Comparison of ENCODE assay signal across 10 cellular contexts in genomic region chr12:67981236-67982164, GRCh38. TPM values are rescaled to one million over a fixed set of nuclear protein-coding genes. Genes with fewer than 3 reads are reported as not detected.
DNase-seq lines count a peak whose midpoint lies in the region; ATAC-seq and TF ChIP-seq lines count a peak whose summit lies in the region.
"Had no signal": no experiment of that assay in that cellular context is flagged by ENCODE, and none has a peak within 500 bp of the region (broad histone marks: within the 10 kb centered on the region; RNA-seq: fewer than 3 reads in every experiment).

No MANE protein-coding gene starts in this region.

- no peak overlapping the region for H3K4me3 ChIP-seq in HFF-Myc (replicated peaks; ENCODE audit: low read depth, low read length)
- H3K4me3 ChIP-seq: left ventricle myocardium inferior, thoracic aorta had no signal

- intact Hi-C loops in posterior cingulate gyrus (cut with DNase I): no loop called here

- DNase-seq in AG08395 (ENCODE audit: low spot score) (peak; percentile 89), HFF-Myc (ENCODE audit: extremely low read depth, low read depth) (peak; percentile 55), iris pigment epithelial cell (ENCODE audit: low read depth) (peak; percentile 93), posterior cingulate gyrus (no peak), mucosa of gallbladder (ENCODE audit: low spot score) (no peak)
- DNase-seq: left ventricle myocardium inferior had no signal

- no peak for TF ChIP-seq CTCF in HFF-Myc (IDR thresholded peaks at IDR 0.05; ENCODE audit: low read depth, low read length, missing control alignments)

- ATAC-seq in SK-N-SH treated with all-trans-retinoic acid at 6 μM for 48 hours (peak; percentile 88), GM19324 (IDR thresholded peaks at IDR 0.05; ENCODE audit: low FRiP score, unreplicated experiment) (no peak), GM21526 (IDR thresholded peaks at IDR 0.05; ENCODE audit: low FRiP score, unreplicated experiment) (no peak)

TF ChIP-seq in SK-N-SH treated with all-trans-retinoic acid at 6 μM for 48 hours, 23 proteins besides CTCF, POLR2A, EP300 and RAD21:
- TF ChIP-seq, protein P1, sequence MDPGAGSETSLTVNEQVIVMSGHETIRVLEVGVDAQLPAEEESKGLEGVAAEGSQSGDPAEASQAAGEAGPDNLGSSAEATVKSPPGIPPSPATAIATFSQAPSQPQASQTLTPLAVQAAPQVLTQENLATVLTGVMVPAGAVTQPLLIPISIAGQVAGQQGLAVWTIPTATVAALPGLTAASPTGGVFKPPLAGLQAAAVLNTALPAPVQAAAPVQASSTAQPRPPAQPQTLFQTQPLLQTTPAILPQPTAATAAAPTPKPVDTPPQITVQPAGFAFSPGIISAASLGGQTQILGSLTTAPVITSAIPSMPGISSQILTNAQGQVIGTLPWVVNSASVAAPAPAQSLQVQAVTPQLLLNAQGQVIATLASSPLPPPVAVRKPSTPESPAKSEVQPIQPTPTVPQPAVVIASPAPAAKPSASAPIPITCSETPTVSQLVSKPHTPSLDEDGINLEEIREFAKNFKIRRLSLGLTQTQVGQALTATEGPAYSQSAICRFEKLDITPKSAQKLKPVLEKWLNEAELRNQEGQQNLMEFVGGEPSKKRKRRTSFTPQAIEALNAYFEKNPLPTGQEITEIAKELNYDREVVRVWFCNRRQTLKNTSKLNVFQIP (CRISPR knock-in tag; IDR thresholded peaks at IDR 0.05; ENCODE audit: borderline replicate concordance, low read depth): no peak
- 0 out of 2 replicates have a peak, but pooled peaks have one; percentile 21 for TF ChIP-seq ZC3H10 (CRISPR knock-in tag; IDR thresholded peaks at IDR 0.05)
- TF ChIP-seq TOX (CRISPR knock-in tag; IDR thresholded peaks at IDR 0.05; ENCODE audit: borderline replicate concordance): peak; percentile 65
- TF ChIP-seq ESRRG (CRISPR knock-in tag; IDR thresholded peaks at IDR 0.05): no peak
- TF ChIP-seq, protein P2, sequence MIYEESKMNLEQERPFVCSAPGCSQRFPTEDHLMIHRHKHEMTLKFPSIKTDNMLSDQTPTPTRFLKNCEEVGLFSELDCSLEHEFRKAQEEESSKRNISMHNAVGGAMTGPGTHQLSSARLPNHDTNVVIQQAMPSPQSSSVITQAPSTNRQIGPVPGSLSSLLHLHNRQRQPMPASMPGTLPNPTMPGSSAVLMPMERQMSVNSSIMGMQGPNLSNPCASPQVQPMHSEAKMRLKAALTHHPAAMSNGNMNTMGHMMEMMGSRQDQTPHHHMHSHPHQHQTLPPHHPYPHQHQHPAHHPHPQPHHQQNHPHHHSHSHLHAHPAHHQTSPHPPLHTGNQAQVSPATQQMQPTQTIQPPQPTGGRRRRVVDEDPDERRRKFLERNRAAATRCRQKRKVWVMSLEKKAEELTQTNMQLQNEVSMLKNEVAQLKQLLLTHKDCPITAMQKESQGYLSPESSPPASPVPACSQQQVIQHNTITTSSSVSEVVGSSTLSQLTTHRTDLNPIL (CRISPR knock-in tag; IDR thresholded peaks at IDR 0.05; ENCODE audit: low read depth): no peak
- TF ChIP-seq OSR1 (CRISPR knock-in tag; IDR thresholded peaks at IDR 0.05): no peak
- TF ChIP-seq TSHZ2 (CRISPR knock-in tag; IDR thresholded peaks at IDR 0.05): no peak
- no peak for TF ChIP-seq PPARA (CRISPR knock-in tag; IDR thresholded peaks at IDR 0.05; ENCODE audit: borderline replicate concordance)
- no peak for TF ChIP-seq SNAI2 (CRISPR knock-in tag; IDR thresholded peaks at IDR 0.05)
- no peak for TF ChIP-seq TCF4 (CRISPR knock-in tag; IDR thresholded peaks at IDR 0.05; ENCODE audit: borderline replicate concordance)
- TF ChIP-seq RARB (CRISPR knock-in tag; IDR thresholded peaks at IDR 0.05): peak; percentile 30; the same call in 1 of the 2 replicates
- TF ChIP-seq ARNTL (CRISPR knock-in tag; IDR thresholded peaks at IDR 0.05; ENCODE audit: borderline replicate concordance, low read depth): no peak
- no peak for TF ChIP-seq BACH2 (CRISPR knock-in tag; IDR thresholded peaks at IDR 0.05; ENCODE audit: borderline replicate concordance)
- TF ChIP-seq ISL1 (CRISPR knock-in tag; IDR thresholded peaks at IDR 0.05): peak; percentile 27

RNA-seq across cellular contexts. Expression of gene IFNG-AS1, which starts 7.7 kb away (rescaled TPM):
- not detected for total RNA-seq in mucosa of gallbladder

Comparison
In these comparisons a context has a peak if more than half of its experiments do, and no peak if none do; other contexts are left out.
1. DNase-seq: peak in AG08395 (single experiment), HFF-Myc (single experiment) and iris pigment epithelial cell (single experiment); none in posterior cingulate gyrus (0 of 10) and mucosa of gallbladder (single experiment).